In genomic region chr3:184174646-184175492, GRCh38 we compare ENCODE assay signal across 8 cellular contexts. TPM values are rescaled to one million over a fixed set of nuclear protein-coding genes. Genes with fewer than 3 reads are reported as not detected.
DNase-seq lines count a peak whose midpoint lies in the region; ATAC-seq and TF ChIP-seq lines count a peak whose summit lies in the region.

AP2M1 (plus strand) TSS chr3:184174855; CDS start chr3:184176994, 2,139 bp downstream.

- no peaks in the 10 kb centered on the region for H3K27me3 Mint-ChIP-seq in IgD-negative memory B cell

- peaks cover 4% of the 10 kb centered on the region for H3K36me3 ChIP-seq in mucosa of descending colon (ENCODE audit: low read depth)

- H3K4me3 ChIP-seq in epithelial cell of esophagus (ENCODE audit: low read length) (peak within 1 kb of the TSS; percentile 95), mucosa of descending colon (peak within 1 kb of the TSS; percentile 79)

- ATAC-seq in GM21529 (IDR thresholded peaks at IDR 0.05; ENCODE audit: unreplicated experiment): peak; percentile 96
- ATAC-seq in mucosa of descending colon: peak; percentile 94

- peaks cover 1% of the 10 kb centered on the region for H3K36me3 Mint-ChIP-seq in IgD-negative memory B cell

- intact Hi-C loops in mucosa of descending colon (cut with DNase I, micrococcal nuclease): no loop called here

- H3K4me1 Mint-ChIP-seq in IgD-negative memory B cell: peaks cover 15 to 25% (median 18%) of the 10 kb centered on the region in 3 donors

- no peak for TF ChIP-seq CTCF in epithelial cell of esophagus (IDR thresholded peaks at IDR 0.05; ENCODE audit: insufficient read depth, low read depth, low read length, missing control alignments)
- no peak for TF ChIP-seq CTCF in mucosa of descending colon (IDR thresholded peaks at IDR 0.05)

- peak; percentile 99 for DNase-seq in DMS 273 treated with DMSO at 0.1 percent for 48 hours (lab: John Stamatoyannopoulos, UW)
- DNase-seq in OCI-M2 (lab: John Stamatoyannopoulos, UW; ENCODE audit: unreplicated experiment): peak; percentile 74
- DNase-seq in activated T-cell treated with anti-CD3 and anti-CD28 coated beads for 4 hours: peak; percentile 96
- DNase-seq in epithelial cell of esophagus (ENCODE audit: low read depth): peak; percentile 100
- peak; percentile 98 to 99 (median 99) for DNase-seq in mucosa of descending colon
- peak; percentile 96 for DNase-seq in stimulated activated CD8-positive, alpha-beta memory T cell treated with anti-CD3 and anti-CD28 coated beads, Interleukin-4, amount 100 ng/mL, for 24 hours (ENCODE audit: low read depth)

- H3K27ac Mint-ChIP-seq in IgD-negative memory B cell: peak within 1 kb of the TSS; percentile 83 to 97 (median 93)

- peak within 1 kb of the TSS; percentile 91 to 98 (median 96) for H3K4me3 Mint-ChIP-seq in IgD-negative memory B cell

- H3K9me3 ChIP-seq in mucosa of descending colon: no peaks in the 10 kb centered on the region

- peaks cover 19% of the 10 kb centered on the region for H3K4me1 ChIP-seq in mucosa of descending colon (ENCODE audit: low read depth)

- H3K9me3 Mint-ChIP-seq in IgD-negative memory B cell: no peaks in the 10 kb centered on the region

RNA-seq across cellular contexts. Expression of gene AP2M1, which starts in this region (rescaled TPM):
- 249 TPM for polyA plus RNA-seq in IgD-negative memory B cell
- 100 to 1,000 TPM; 215 to 297 (median 227) TPM for total RNA-seq in mucosa of descending colon

Comparison
In these comparisons a context has a peak if more than half of its experiments do, and no peak if none do; other contexts are left out.
1. Peak in every context shown above with its lines: DNase-seq, ATAC-seq and H3K4me3 ChIP-seq.